ENCODE assay signal across 9 cellular contexts in genomic region chr5:179657302-179658178, GRCh38. TPM values are rescaled to one million over a fixed set of nuclear protein-coding genes. Genes with fewer than 3 reads are reported as not detected.
DNase-seq lines count a peak whose midpoint lies in the region; ATAC-seq, FAIRE-seq and TF ChIP-seq lines count a peak whose summit lies in the region.
"Not testable (repeated sequence)": the region's sequence is repeated elsewhere in the genome, so short reads cannot be mapped to it uniquely, and the experiment has no call there.
"Had no signal": no experiment of that assay in that cellular context is flagged by ENCODE, and none has a peak within 500 bp of the region (broad histone marks: within the 10 kb centered on the region; RNA-seq: fewer than 3 reads in every experiment).

No MANE protein-coding gene starts in this region.

- WGBS in mammary epithelial cell (ENCODE audit: low coverage, missing lambda C conversion rate), result 27% methylated on average over 3 of the region's 50 CpGs

- not testable (repeated sequence) for H4K20me1 ChIP-seq in mammary epithelial cell (ENCODE audit: insufficient read depth, low read length)

- not testable (repeated sequence) for H3K27ac Mint-ChIP-seq in T-helper 2 cell treated with Interferon-gamma antibody and Interleukin-4, amounts not matched to agents 5 μg/mL and 100 μg/mL, for 36 hours; stimulated activated effector memory CD8-positive, alpha-beta T cell treated with anti-CD3 and anti-CD28 coated beads, Interleukin-12 subunit alpha, Interleukin-12 subunit beta, amount 100 ng/mL, for 72 hours

- CTCF ChIA-PET in mammary epithelial cell (lab: Charles Lee; ENCODE audit: low non-redundant PET), result not testable (repeated sequence)

- H3K4me3 Mint-ChIP-seq in T-helper 2 cell treated with Interferon-gamma antibody and Interleukin-4, amounts not matched to agents 5 μg/mL and 100 μg/mL, for 36 hours, result peak overlapping the region; percentile 84
- H3K4me3 Mint-ChIP-seq in stimulated activated effector memory CD8-positive, alpha-beta T cell treated with anti-CD3 and anti-CD28 coated beads, Interleukin-12 subunit alpha, Interleukin-12 subunit beta, amount 100 ng/mL, for 72 hours, result not testable (repeated sequence)

- H3K4me1 Mint-ChIP-seq in T-helper 2 cell treated with Interferon-gamma antibody and Interleukin-4, amounts not matched to agents 5 μg/mL and 100 μg/mL, for 36 hours (ENCODE audit: low read depth); stimulated activated effector memory CD8-positive, alpha-beta T cell treated with anti-CD3 and anti-CD28 coated beads, Interleukin-12 subunit alpha, Interleukin-12 subunit beta, amount 100 ng/mL, for 72 hours: not testable (repeated sequence)

- H3K9me3 ChIP-seq in mammary epithelial cell (replicated peaks; ENCODE audit: insufficient read depth, low read length); lower lobe of right lung: not testable (repeated sequence)

- H3K9me3 Mint-ChIP-seq in T-helper 2 cell treated with Interferon-gamma antibody and Interleukin-4, amounts not matched to agents 5 μg/mL and 100 μg/mL, for 36 hours; stimulated activated effector memory CD8-positive, alpha-beta T cell treated with anti-CD3 and anti-CD28 coated beads, Interleukin-12 subunit alpha, Interleukin-12 subunit beta, amount 100 ng/mL, for 72 hours: not testable (repeated sequence)

- not testable (repeated sequence) for H3K9ac ChIP-seq in mammary epithelial cell (ENCODE audit: insufficient read depth, low read length)

- dilution Hi-C loops in mammary epithelial cell (cut with HindIII; ENCODE audit: low sequenced_read_pairs), result not testable (repeated sequence)

- H3K4me1 ChIP-seq in mammary epithelial cell (ENCODE audit: insufficient read depth, low read length); lower lobe of right lung: not testable (repeated sequence)

- in situ Hi-C loops in mammary epithelial cell (cut with MboI; ENCODE audit: low sequenced_read_pairs in 2 of 2), result not testable (repeated sequence)

- not testable (repeated sequence) for H3K27me3 Mint-ChIP-seq in T-helper 2 cell treated with Interferon-gamma antibody and Interleukin-4, amounts not matched to agents 5 μg/mL and 100 μg/mL, for 36 hours (ENCODE audit: low read depth)

- H3K27ac ChIP-seq in mammary epithelial cell (ENCODE audit: insufficient read depth, low read depth, low read length); lower lobe of right lung: not testable (repeated sequence)

- TF ChIP-seq POLR2A in GM12891 (IDR thresholded peaks at IDR 0.05; ENCODE audit: low read depth, low read length), result not testable (repeated sequence)

- not testable (repeated sequence) for H3K27me3 ChIP-seq in mammary epithelial cell (ENCODE audit: insufficient read depth, low read length); lower lobe of right lung (ENCODE audit: low read depth)

- ATAC-seq in GM19438 (IDR thresholded peaks at IDR 0.05; ENCODE audit: low read depth, unreplicated experiment) (peak; percentile 87), HG02610 (IDR thresholded peaks at IDR 0.05; ENCODE audit: unreplicated experiment) (peak; percentile 80), HG03175 (IDR thresholded peaks at IDR 0.05; ENCODE audit: unreplicated experiment) (peak; percentile 90), lower lobe of right lung (peak; percentile 97 to 98)
- ATAC-seq in stimulated activated effector memory CD8-positive, alpha-beta T cell treated with anti-CD3 and anti-CD28 coated beads, Interleukin-12 subunit alpha, Interleukin-12 subunit beta, amount 100 ng/mL, for 72 hours, result peak; percentile 97

- not testable (repeated sequence) for TF ChIP-seq CTCF in mammary epithelial cell (conservative IDR thresholded peaks at IDR 0.05 in 1 of 2, IDR thresholded peaks at IDR 0.05 in 1 of 2; ENCODE audit: extremely low read depth in 1 of 2, insufficient read depth in 1 of 2, low read depth in 1 of 2, low read length in 2 of 2); lower lobe of right lung (IDR thresholded peaks at IDR 0.05)

- not testable (repeated sequence) for DNase-seq in GM12891 (ENCODE audit: insufficient read length, low spot score); T-helper 2 cell treated with Interferon-gamma antibody and Interleukin-4, amounts not matched to agents 5 μg/mL and 100 μg/mL, for 36 hours (ENCODE audit: low spot score); mammary epithelial cell; lower lobe of right lung
- peak in 1 of 2 donors; percentile 70 for DNase-seq in stimulated activated effector memory CD8-positive, alpha-beta T cell treated with anti-CD3 and anti-CD28 coated beads, Interleukin-12 subunit alpha, Interleukin-12 subunit beta, amount 100 ng/mL, for 72 hours (ENCODE audit: low spot score in 2 of 2)

- H3K4me2 ChIP-seq in mammary epithelial cell (ENCODE audit: insufficient read depth, low read depth, low read length), result not testable (repeated sequence)

- peak; percentile 92 for FAIRE-seq in GM12891 (lab: Jason Lieb, UNC)

- peak overlapping the region; percentile 74 for H2AFZ ChIP-seq in mammary epithelial cell (ENCODE audit: low read depth, low read length)

- intact Hi-C loops in mammary epithelial cell (cut with micrococcal nuclease), result loop anchor here (2.0 kb wide), 1 partner anchor 41 kb away; the partner anchor contains the start of gene CANX
- intact Hi-C loops in lower lobe of right lung (cut with DNase I), result not testable (repeated sequence)

- not testable (repeated sequence) for H3K36me3 Mint-ChIP-seq in T-helper 2 cell treated with Interferon-gamma antibody and Interleukin-4, amounts not matched to agents 5 μg/mL and 100 μg/mL, for 36 hours (ENCODE audit: low read depth); stimulated activated effector memory CD8-positive, alpha-beta T cell treated with anti-CD3 and anti-CD28 coated beads, Interleukin-12 subunit alpha, Interleukin-12 subunit beta, amount 100 ng/mL, for 72 hours

- not testable (repeated sequence) for H3K79me2 ChIP-seq in mammary epithelial cell (ENCODE audit: insufficient read depth, low read length)

- BruUV-seq in mammary epithelial cell (replicated peaks; lab: Mats Ljungman, UMichigan), result not testable (repeated sequence)

- H3K4me3 ChIP-seq in mammary epithelial cell (replicated peaks in 1 of 3; ENCODE audit: insufficient read depth in 1 of 3, low read depth in 2 of 3, low read length in 3 of 3), result peak overlapping the region in 1 of 3 experiments; percentile 35
- H3K4me3 ChIP-seq in lower lobe of right lung, result peak overlapping the region; percentile 28

- H3K36me3 ChIP-seq in mammary epithelial cell (ENCODE audit: insufficient read depth, low read length); lower lobe of right lung: not testable (repeated sequence)

RNA-seq across cellular contexts. Expression of gene CBY3, which starts 23.3 kb away (rescaled TPM):
- 0.46 TPM for polyA plus RNA-seq in GM12891 (2012; ENCODE audit: low read depth, missing spikeins)
- total RNA-seq in mammary epithelial cell (under 1 TPM in 1 of 2 donors, not detected in 1; 0.33 TPM), lower lobe of right lung (not detected)
- polyA plus RNA-seq in mammary epithelial cell, result not detected
- not detected for polyA minus RNA-seq in mammary epithelial cell
- total RNA-seq: lung microvascular endothelial cell had no signal

RNA-seq across cellular contexts. Expression of gene HNRNPH1, which starts 34.1 kb away (rescaled TPM):
- polyA plus RNA-seq in GM12891 (2012; ENCODE audit: low read depth, missing spikeins), result 386 TPM
- total RNA-seq in mammary epithelial cell, result 100 to 1,000 TPM; 276 to 481 TPM
- polyA plus RNA-seq in mammary epithelial cell, result 130 TPM
- 289 TPM for polyA minus RNA-seq in mammary epithelial cell
- 517 TPM for total RNA-seq in lower lobe of right lung

RNA-seq across cellular contexts. Expression of gene CANX, which starts 41.2 kb away (rescaled TPM):
- 191 TPM for polyA plus RNA-seq in GM12891 (2012; ENCODE audit: low read depth, missing spikeins)
- 100 to 1,000 TPM; 427 to 645 TPM for total RNA-seq in mammary epithelial cell
- polyA plus RNA-seq in mammary epithelial cell, result 208 TPM
- 1,512 TPM for polyA minus RNA-seq in mammary epithelial cell
- total RNA-seq in lower lobe of right lung, result 603 TPM
